Comparison of ENCODE assay signal across 18 cellular contexts in the genomic region with DNA sequence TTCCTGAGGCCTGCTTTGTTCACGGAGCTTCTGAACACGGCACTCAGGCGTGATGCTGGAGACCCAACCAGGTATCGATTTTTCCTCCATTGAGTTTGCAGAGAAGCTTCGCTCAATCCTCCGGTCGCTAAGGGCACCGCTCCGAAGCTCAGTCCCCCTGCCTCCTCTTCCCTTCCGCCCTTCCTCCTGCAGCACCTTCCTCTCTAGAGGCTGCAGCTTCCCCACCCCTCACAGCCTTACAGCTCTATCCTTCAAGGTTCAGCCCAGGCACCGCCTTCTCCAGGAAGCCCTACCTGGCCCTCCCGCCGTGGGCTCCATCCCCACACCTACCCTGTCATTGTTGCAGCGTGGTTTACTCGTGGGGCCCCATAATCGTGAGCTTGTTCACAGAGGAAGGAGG.
DNase-seq lines count a peak whose midpoint lies in the region; ATAC-seq lines count a peak whose summit lies in the region.
"Had no signal": no experiment of that assay in that cellular context is flagged by ENCODE, and none has a peak within 500 bp of the region (broad histone marks: within the 10 kb centered on the region; RNA-seq: fewer than 3 reads in every experiment).

No MANE protein-coding gene starts in this region.

- no peak overlapping the region for H4K8ac ChIP-seq in neuronal stem cell (ENCODE audit: low read depth, low read length)

- H2BK15ac ChIP-seq in neuronal stem cell (ENCODE audit: low read length): peak overlapping the region; percentile 70

- no peaks in the 10 kb centered on the region for H3K36me3 ChIP-seq in neuronal stem cell (replicated peaks in 1 of 2; ENCODE audit: control insufficient read depth in 2 of 2, insufficient read depth in 2 of 2, low read length in 2 of 2)
- H3K36me3 ChIP-seq: HAP-1 had no signal

- no peak overlapping the region for H3K23ac ChIP-seq in neuronal stem cell (ENCODE audit: low read depth, low read length, poor library complexity)

- intact Hi-C loops in activated CD4-positive, alpha-beta T cell treated with anti-CD3 and anti-CD28 coated beads for 36 hours (cut with DNase I, micrococcal nuclease): no loop called here

- H2BK12ac ChIP-seq in neuronal stem cell (ENCODE audit: low read length): no peak overlapping the region

- H3K4me1 ChIP-seq in neuronal stem cell (ENCODE audit: control insufficient read depth in 2 of 2, insufficient read depth in 1 of 2, low read depth in 1 of 2, low read length in 2 of 2): peaks cover 0 to 9% of the 10 kb centered on the region in 2 donors
- H3K4me1 ChIP-seq: HAP-1 had no signal

- no peaks in the 10 kb centered on the region for H3K79me1 ChIP-seq in neuronal stem cell (ENCODE audit: low read depth, low read length)

- POLR2A ChIA-PET in activated CD4-positive, alpha-beta T cell treated with anti-CD3 and anti-CD28 coated beads for 36 hours (lab: Charles Lee): no interaction called here

- H3K27me3 ChIP-seq in neuronal stem cell (ENCODE audit: control insufficient read depth in 3 of 3, insufficient read depth in 3 of 3, low read depth in 1 of 3, low read length in 3 of 3): no peaks in the 10 kb centered on the region

- no peak overlapping the region for H2BK5ac ChIP-seq in neuronal stem cell (ENCODE audit: low read length)

- H3K27ac Mint-ChIP-seq in activated CD4-positive, alpha-beta T cell treated with anti-CD3 and anti-CD28 coated beads for 36 hours: no peak overlapping the region
- H3K27ac Mint-ChIP-seq: B cell had no signal

- H3K36me3 Mint-ChIP-seq in activated CD4-positive, alpha-beta T cell treated with anti-CD3 and anti-CD28 coated beads for 36 hours (ENCODE audit: low read depth): no peaks in the 10 kb centered on the region

- H3K4me3 Mint-ChIP-seq in activated CD4-positive, alpha-beta T cell treated with anti-CD3 and anti-CD28 coated beads for 36 hours: no peak overlapping the region
- H3K4me3 Mint-ChIP-seq: B cell had no signal

- H2AFZ ChIP-seq in neuronal stem cell (ENCODE audit: low read length): no peak overlapping the region

- no peak overlapping the region for H2BK120ac ChIP-seq in neuronal stem cell (ENCODE audit: low read depth, low read length)

- DNase-seq in activated effector memory CD4-positive, alpha-beta T cell treated with anti-CD3 and anti-CD28 coated beads, Interleukin-2, amount 50 U/mL, for 16 hours: peak; percentile 52
- DNase-seq in activated effector memory CD4-positive, alpha-beta T cell treated with Interleukin-2 at 50 U/mL for 16 hours: no peak
- DNase-seq in ecto neural progenitor cell (ENCODE audit: low spot score) (peak; percentile 30), neuronal stem cell (ENCODE audit: low spot score) (no peak)
- DNase-seq in stimulated activated CD8-positive, alpha-beta memory T cell treated with anti-CD3 and anti-CD28 coated beads, Interleukin-4, amount 100 ng/mL, for 48 hours: no peak
- DNase-seq in activated CD4-positive, alpha-beta T cell treated with anti-CD3 and anti-CD28 coated beads for 36 hours: no peak
- no peak for DNase-seq in stimulated activated CD4-positive, alpha-beta T cell treated with anti-CD3 and anti-CD28 coated beads, Interleukin-2, amount 100 ng/mL, for 24 hours
- no peak for DNase-seq in activated naive CD4-positive, alpha-beta T cell treated with Interleukin-2 at 50 U/mL for 16 hours
- DNase-seq: DMS 273 treated with DMSO at 0.1 percent for 48 hours, DND-41, KG1, NCI-H187 treated with DMSO at 0.1 percent for 48 hours, NCI-H2227 treated with DMSO at 0.1 percent for 48 hours, NCI-H510A treated with DMSO at 0.1 percent for 48 hours, NCI-H774, OCI-M1 had no signal

- no peak overlapping the region for H3K9ac ChIP-seq in neuronal stem cell (ENCODE audit: low read depth, low read length, poor library complexity)

- no peak for ATAC-seq in activated CD4-positive, alpha-beta T cell treated with anti-CD3 and anti-CD28 coated beads for 36 hours

- H3K4me2 ChIP-seq in neuronal stem cell (ENCODE audit: insufficient read depth, low read length, poor library complexity, severe bottlenecking): no peak overlapping the region

- H3K27me3 Mint-ChIP-seq in activated CD4-positive, alpha-beta T cell treated with anti-CD3 and anti-CD28 coated beads for 36 hours: peaks cover 2% of the 10 kb centered on the region

- no peaks in the 10 kb centered on the region for H3K9me3 ChIP-seq in neuronal stem cell (replicated peaks in 1 of 2; ENCODE audit: control insufficient read depth in 2 of 2, insufficient read depth in 1 of 2, low read depth in 1 of 2, low read length in 2 of 2)
- H3K9me3 ChIP-seq: HAP-1 had no signal

- peak overlapping the region; percentile 87 for H3K18ac ChIP-seq in neuronal stem cell (ENCODE audit: low read length)

- H4K91ac ChIP-seq in neuronal stem cell (ENCODE audit: low read depth, low read length, poor library complexity): no peak overlapping the region

- H2AK5ac ChIP-seq in neuronal stem cell (ENCODE audit: low read depth, low read length): no peak overlapping the region

- H3K4me1 Mint-ChIP-seq in activated CD4-positive, alpha-beta T cell treated with anti-CD3 and anti-CD28 coated beads for 36 hours: no peaks in the 10 kb centered on the region
- H3K4me1 Mint-ChIP-seq: B cell had no signal

- H3K27ac ChIP-seq in neuronal stem cell (replicated peaks; ENCODE audit: low read length): no peak overlapping the region

- WGBS in neuronal stem cell (ENCODE audit: extremely low coverage in 2 of 2, insufficient read length in 2 of 2, insufficient replicate concordance in 1 of 2), 2 donors: no CpG with 5 or more reads among the region's 16 CpGs

- H3K9me3 Mint-ChIP-seq in activated CD4-positive, alpha-beta T cell treated with anti-CD3 and anti-CD28 coated beads for 36 hours (ENCODE audit: low read depth): peaks cover 4% of the 10 kb centered on the region

- no peak overlapping the region for H3K4ac ChIP-seq in neuronal stem cell (ENCODE audit: low read length)

- H3K4me3 ChIP-seq in neuronal stem cell (ENCODE audit: low read length in 2 of 2): no peak overlapping the region
- H3K4me3 ChIP-seq: HAP-1 had no signal

- CTCF ChIA-PET in activated CD4-positive, alpha-beta T cell treated with anti-CD3 and anti-CD28 coated beads for 36 hours (lab: Charles Lee): interaction anchor here (0.5 to 1.1 kb wide), 2 partner anchors 201 to 223 kb away, joined by 3 read pairs; no protein-coding TSS in a partner anchor

- no peak overlapping the region for H3K14ac ChIP-seq in neuronal stem cell (ENCODE audit: low read length)

Comparison
In these comparisons a context has a peak if more than half of its experiments do, and no peak if none do; other contexts are left out.
1. DNase-seq: peak in activated effector memory CD4-positive, alpha-beta T cell treated with anti-CD3 and anti-CD28 coated beads, Interleukin-2, amount 50 U/mL, for 16 hours (single experiment) and ecto neural progenitor cell (single experiment); none in activated effector memory CD4-positive, alpha-beta T cell treated with Interleukin-2 at 50 U/mL for 16 hours (single experiment), neuronal stem cell (single experiment), stimulated activated CD8-positive, alpha-beta memory T cell treated with anti-CD3 and anti-CD28 coated beads, Interleukin-4, amount 100 ng/mL, for 48 hours (single experiment), activated CD4-positive, alpha-beta T cell treated with anti-CD3 and anti-CD28 coated beads for 36 hours (single experiment), stimulated activated CD4-positive, alpha-beta T cell treated with anti-CD3 and anti-CD28 coated beads, Interleukin-2, amount 100 ng/mL, for 24 hours (0 of 2) and activated naive CD4-positive, alpha-beta T cell treated with Interleukin-2 at 50 U/mL for 16 hours (single experiment).